1 cellular context compared by ENCODE assay signal in the genomic region with DNA sequence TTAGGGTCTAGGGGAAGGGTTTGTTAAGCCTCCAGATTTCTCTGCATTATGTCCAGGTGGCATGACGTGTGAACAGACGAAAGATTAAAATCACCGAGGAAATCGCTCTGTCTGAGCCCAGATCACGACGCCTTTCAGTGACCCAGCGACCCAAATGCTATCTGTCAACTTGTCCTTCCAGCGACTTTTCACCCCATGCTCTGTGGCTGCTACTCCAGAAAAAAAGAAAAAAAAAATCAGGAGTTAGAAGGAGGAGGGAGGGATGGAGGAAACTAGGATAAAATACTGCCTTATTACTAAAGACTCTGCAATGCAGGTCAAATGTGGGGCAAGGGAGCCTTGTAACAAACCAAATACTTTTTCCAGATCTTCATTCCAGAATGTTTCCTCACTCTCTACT.
TF ChIP-seq lines count a peak whose summit lies in the region.

No MANE protein-coding gene starts in this region.

TF ChIP-seq in H1, 55 proteins besides CTCF, POLR2A, EP300 and RAD21 (continued from another document):
- TF ChIP-seq SIRT6 (IDR thresholded peaks at IDR 0.05; ENCODE audit: low read length): no peak
- no peak for TF ChIP-seq TAF1 (IDR thresholded peaks at IDR 0.05; ENCODE audit: low read depth, low read length)
- no peak for TF ChIP-seq SIN3A (conservative IDR thresholded peaks at IDR 0.05 in 1 of 2, IDR thresholded peaks at IDR 0.05 in 1 of 2; ENCODE audit: low read depth in 1 of 2, low read length in 2 of 2)
- TF ChIP-seq KDM4A (IDR thresholded peaks at IDR 0.05; ENCODE audit: low read depth, low read length, severe bottlenecking): no peak
TF ChIP-seq in H1: peak in this region for 0.
